ENCODE assay signal across 12 cellular contexts in genomic region chr17:32355649-32356377, GRCh38. TPM values are rescaled to one million over a fixed set of nuclear protein-coding genes. Genes with fewer than 3 reads are reported as not detected.
A peak's percentile ranks its signal among the peaks of the same experiment; 100 is the strongest.
DNase-seq lines count a peak whose midpoint lies in the region; ATAC-seq, FAIRE-seq and TF ChIP-seq lines count a peak whose summit lies in the region.
"Had no signal": no experiment of that assay in that cellular context is flagged by ENCODE, and none has a peak within 500 bp of the region (broad histone marks: within the 10 kb centered on the region; RNA-seq: fewer than 3 reads in every experiment).

No MANE protein-coding gene starts in this region.

- H3K27me3 Mint-ChIP-seq in activated CD4-positive, alpha-beta T cell treated with anti-CD3 and anti-CD28 coated beads for 36 hours: no peaks in the 10 kb centered on the region

- TF ChIP-seq POLR2A in endothelial cell of umbilical vein (IDR thresholded peaks at IDR 0.05; ENCODE audit: low read depth, low read length): no peak

- H3K27me3 ChIP-seq in Panc1 (ENCODE audit: control insufficient read depth, insufficient read depth, low read length) (no peaks in the 10 kb centered on the region), endothelial cell of umbilical vein (ENCODE audit: control insufficient read depth in 2 of 2, insufficient read depth in 2 of 2, low read length in 2 of 2) (no peaks in the 10 kb centered on the region), parathyroid adenoma (ENCODE audit: control insufficient read depth, insufficient read depth, low read length) (no peaks in the 10 kb centered on the region)

- H3K9me1 ChIP-seq in endothelial cell of umbilical vein (replicated peaks; ENCODE audit: control insufficient read depth, extremely low read depth, insufficient read depth, low read length): no peaks in the 10 kb centered on the region

- POLR2A ChIA-PET in activated CD4-positive, alpha-beta T cell treated with anti-CD3 and anti-CD28 coated beads for 36 hours (lab: Charles Lee): interaction anchor here (0.6 kb wide), 1 partner anchor 447 kb away, joined by 3 read pairs; no protein-coding TSS in a partner anchor
- POLR2A ChIA-PET in Panc1 (lab: Charles Lee): no interaction called here
- POLR2A ChIA-PET in endothelial cell of umbilical vein (lab: Charles Lee): no interaction called here

- peaks cover 68% of the 10 kb centered on the region for H3K36me3 Mint-ChIP-seq in activated CD4-positive, alpha-beta T cell treated with anti-CD3 and anti-CD28 coated beads for 36 hours (ENCODE audit: low read depth)

- H4K20me1 ChIP-seq in endothelial cell of umbilical vein (replicated peaks; ENCODE audit: control insufficient read depth, extremely low read depth, insufficient read depth, low read length): peaks cover 26% of the 10 kb centered on the region

- FAIRE-seq in endothelial cell of umbilical vein (lab: Jason Lieb, UNC): no peak

- dilution Hi-C loops in endothelial cell of umbilical vein (cut with MboI; ENCODE audit: extremely low pct_ligation_motif_present, low sequenced_read_pairs): no loop called here

- no peak overlapping the region for H3K4me3 ChIP-seq in Panc1 (ENCODE audit: low read depth in 2 of 2, low read length in 2 of 2)
- H3K4me3 ChIP-seq in endothelial cell of umbilical vein (replicated peaks in 1 of 3; ENCODE audit: insufficient read depth in 1 of 3, low read depth in 1 of 3, low read length in 3 of 3): peak overlapping the region in 1 of 3 experiments; percentile 26
- H3K4me3 ChIP-seq in parathyroid adenoma (ENCODE audit: low read depth, low read length): no peak overlapping the region
- H3K4me3 ChIP-seq: mucosa of descending colon had no signal

- CTCF ChIA-PET in activated CD4-positive, alpha-beta T cell treated with anti-CD3 and anti-CD28 coated beads for 36 hours (lab: Charles Lee): interaction anchor here (1.0 kb wide), 1 partner anchor 89 kb away, joined by 4 read pairs; the partner anchor contains the start of gene PSMD11
- CTCF ChIA-PET in Panc1 (lab: Charles Lee) (no interaction called here), endothelial cell of umbilical vein (lab: Charles Lee) (interaction anchor here (0.9 to 1.0 kb wide), 2 partner anchors 15 to 103 kb away, joined by 3 read pairs; no protein-coding TSS in a partner anchor)

- in situ Hi-C loops in Panc1 (cut with HindIII; ENCODE audit: low pct_unique_long_range_greater_than_20kb, low sequenced_read_pairs): no loop called here

- peak overlapping the region; percentile 16 for H3K4me3 Mint-ChIP-seq in activated CD4-positive, alpha-beta T cell treated with anti-CD3 and anti-CD28 coated beads for 36 hours

- peaks cover 95% of the 10 kb centered on the region for H3K79me2 ChIP-seq in endothelial cell of umbilical vein (ENCODE audit: control insufficient read depth, insufficient read depth, low read length)
- H3K79me2 ChIP-seq in parathyroid adenoma: peaks cover 70% of the 10 kb centered on the region

- H2AFZ ChIP-seq in endothelial cell of umbilical vein (ENCODE audit: low read depth, low read length) (no peak overlapping the region), parathyroid adenoma (no peak overlapping the region)

- H3K4me1 ChIP-seq in Panc1 (ENCODE audit: control insufficient read depth, insufficient read depth, low read length) (peaks cover 22% of the 10 kb centered on the region), endothelial cell of umbilical vein (ENCODE audit: control insufficient read depth, extremely low read depth, insufficient read depth, low read length) (peaks cover 27% of the 10 kb centered on the region), parathyroid adenoma (peaks cover 31% of the 10 kb centered on the region)

- H3K9me3 ChIP-seq in Panc1 (ENCODE audit: control insufficient read depth, insufficient read depth, low read depth, low read length) (no peaks in the 10 kb centered on the region), endothelial cell of umbilical vein (replicated peaks; ENCODE audit: control insufficient read depth, insufficient read depth, low read length) (no peaks in the 10 kb centered on the region), parathyroid adenoma (ENCODE audit: control insufficient read depth, low read length) (no peaks in the 10 kb centered on the region)
- H3K9me3 ChIP-seq: mucosa of descending colon had no signal

- peak; percentile 43 for ATAC-seq in activated CD4-positive, alpha-beta T cell treated with anti-CD3 and anti-CD28 coated beads for 36 hours
- ATAC-seq in Panc1: no peak
- no peak for ATAC-seq in left lobe of liver
- no peak for ATAC-seq in HG02981 (IDR thresholded peaks at IDR 0.05; ENCODE audit: unreplicated experiment)
- ATAC-seq: mucosa of descending colon had no signal

- no peak overlapping the region for H3K9ac ChIP-seq in endothelial cell of umbilical vein (replicated peaks; ENCODE audit: extremely low read depth, insufficient read depth, low read length)
- no peak overlapping the region for H3K9ac ChIP-seq in parathyroid adenoma

- H3K27ac Mint-ChIP-seq in activated CD4-positive, alpha-beta T cell treated with anti-CD3 and anti-CD28 coated beads for 36 hours: peak overlapping the region; percentile 44

- DNase-seq in activated CD4-positive, alpha-beta T cell treated with anti-CD3 and anti-CD28 coated beads for 36 hours: no peak
- no peak for DNase-seq in activated CD4-positive, alpha-beta T cell treated with anti-CD3 and anti-CD28 coated beads, Interleukin-2, amount 50 U/mL, for 48 hours
- DNase-seq in Panc1 (ENCODE audit: low read depth, low spot score) (no peak), endothelial cell of umbilical vein (ENCODE audit: low read depth, low spot score) (peak; percentile 31), GM19238 (ENCODE audit: insufficient read length, low spot score) (no peak), left lobe of liver (ENCODE audit: low spot score) (no peak)
- DNase-seq: activated CD8-positive, alpha-beta memory T cell treated with anti-CD3 and anti-CD28 coated beads, Interleukin-2, amount 50 U/mL, for 48 hours; mucosa of descending colon; NCI-H1105 treated with DMSO at 0.1 percent for 48 hours; stimulated activated CD4-positive, alpha-beta T cell treated with anti-CD3 and anti-CD28 coated beads, Interleukin-2, amount 100 ng/mL, for 24 hours had no signal

- intact Hi-C loops in activated CD4-positive, alpha-beta T cell treated with anti-CD3 and anti-CD28 coated beads for 36 hours (cut with DNase I, micrococcal nuclease): no loop called here
- intact Hi-C loops in Panc1 (cut with micrococcal nuclease; ENCODE audit: unreplicated experiment): no loop called here
- intact Hi-C loops in endothelial cell of umbilical vein (cut with micrococcal nuclease): no loop called here

- no TSS peak for BruUV-seq in Panc1 (replicated peaks; lab: Mats Ljungman, UMichigan)
- BruUV-seq in endothelial cell of umbilical vein (replicated peaks; lab: Mats Ljungman, UMichigan): no TSS peak

- TF ChIP-seq CTCF in Panc1 (IDR thresholded peaks at IDR 0.05): no peak
- TF ChIP-seq CTCF in endothelial cell of umbilical vein (IDR thresholded peaks at IDR 0.05; ENCODE audit: extremely low read depth in 1 of 2, insufficient read depth in 1 of 2, low read depth in 1 of 2, low read length in 2 of 2): no peak
- TF ChIP-seq CTCF in parathyroid adenoma (IDR thresholded peaks at IDR 0.05): no peak

- H3K27ac ChIP-seq in Panc1 (ENCODE audit: low read length) (peak overlapping the region; percentile 36; the same call in 1 of the 2 replicates), endothelial cell of umbilical vein (ENCODE audit: insufficient read depth, low read depth, low read length) (no peak overlapping the region), parathyroid adenoma (peak overlapping the region; percentile 69)

- peaks cover 38% of the 10 kb centered on the region for H3K36me3 ChIP-seq in Panc1 (ENCODE audit: control insufficient read depth, insufficient read depth, low read length)
- H3K36me3 ChIP-seq in endothelial cell of umbilical vein (ENCODE audit: control insufficient read depth in 2 of 2, extremely low read depth in 1 of 2, insufficient read depth in 2 of 2, low read length in 2 of 2): peaks cover 26 to 34% of the 10 kb centered on the region in 2 experiments
- H3K36me3 ChIP-seq in parathyroid adenoma (ENCODE audit: control insufficient read depth, insufficient read depth, low read length): no peaks in the 10 kb centered on the region

- H3K4me2 ChIP-seq in endothelial cell of umbilical vein (ENCODE audit: insufficient read depth, low read length) (peak overlapping the region; percentile 58), parathyroid adenoma (ENCODE audit: low read length) (peak overlapping the region; percentile 51)

- no peaks in the 10 kb centered on the region for H3K9me3 Mint-ChIP-seq in activated CD4-positive, alpha-beta T cell treated with anti-CD3 and anti-CD28 coated beads for 36 hours (ENCODE audit: low read depth)

- peaks cover 51% of the 10 kb centered on the region for H3K4me1 Mint-ChIP-seq in activated CD4-positive, alpha-beta T cell treated with anti-CD3 and anti-CD28 coated beads for 36 hours

TF ChIP-seq in endothelial cell of umbilical vein, 7 proteins besides CTCF, POLR2A, EP300 and RAD21 (continues in another document):
- no peak for TF ChIP-seq GATA2 (IDR thresholded peaks at IDR 0.05; ENCODE audit: insufficient read depth, insufficient read length, low read depth, low read length)

RNA-seq across cellular contexts. Expression of gene ZNF207, which starts 5.9 kb away (rescaled TPM):
- total RNA-seq in activated CD4-positive, alpha-beta T cell treated with anti-CD3 and anti-CD28 coated beads for 36 hours: 100 to 1,000 TPM; 197 to 231 TPM
- 215 TPM for total RNA-seq in Panc1 (2021; ENCODE audit: unreplicated experiment)
- polyA plus RNA-seq in Panc1 (2012; ENCODE audit: insufficient read length): 108 TPM
- 206 and 209 TPM in 2 replicates for total RNA-seq in endothelial cell of umbilical vein
- 231 and 245 TPM in 2 replicates for polyA plus RNA-seq in endothelial cell of umbilical vein
- 184 and 198 TPM in 2 replicates for polyA plus RNA-seq in endothelial cell of umbilical vein (2011; cell fraction: cytosol; rRNA removed)
- 314 and 362 TPM in 2 replicates for polyA plus RNA-seq in endothelial cell of umbilical vein (2011; cell fraction: nucleus; rRNA removed)
- 153 and 220 TPM in 2 replicates for polyA plus RNA-seq in endothelial cell of umbilical vein (2012)
- 268 and 284 TPM in 2 replicates for polyA minus RNA-seq in endothelial cell of umbilical vein
- 126 TPM for polyA minus RNA-seq in endothelial cell of umbilical vein (2011; cell fraction: cytosol; rRNA and poly(A)+ RNA removed)
- polyA minus RNA-seq in endothelial cell of umbilical vein (2011; cell fraction: nucleus; rRNA and poly(A)+ RNA removed): 284 and 417 TPM in 2 replicates
- 50.5 TPM for total RNA-seq in left lobe of liver

RNA-seq across cellular contexts. Expression of gene C17orf75, which starts 13.8 kb away (rescaled TPM):
- total RNA-seq in activated CD4-positive, alpha-beta T cell treated with anti-CD3 and anti-CD28 coated beads for 36 hours: 10 to 100 TPM; 21.9 to 34.0 TPM
- total RNA-seq in Panc1 (2021; ENCODE audit: unreplicated experiment) (31.6 TPM), endothelial cell of umbilical vein (19.1 and 21.5 TPM in 2 replicates), left lobe of liver (9.2 TPM)
- 25.8 TPM for polyA plus RNA-seq in Panc1 (2012; ENCODE audit: insufficient read length)
- 6.3 and 8.8 TPM in 2 replicates for polyA plus RNA-seq in endothelial cell of umbilical vein
- polyA plus RNA-seq in endothelial cell of umbilical vein (2011; cell fraction: cytosol; rRNA removed): 11.2 and 13.7 TPM in 2 replicates
- polyA plus RNA-seq in endothelial cell of umbilical vein (2011; cell fraction: nucleus; rRNA removed): 23.4 and 25.3 TPM in 2 replicates
- 17.7 and 27.4 TPM in 2 replicates for polyA plus RNA-seq in endothelial cell of umbilical vein (2012)
- polyA minus RNA-seq in endothelial cell of umbilical vein: 6.6 and 9.3 TPM in 2 replicates
- polyA minus RNA-seq in endothelial cell of umbilical vein (2011; cell fraction: cytosol; rRNA and poly(A)+ RNA removed): 6.5 TPM
- polyA minus RNA-seq in endothelial cell of umbilical vein (2011; cell fraction: nucleus; rRNA and poly(A)+ RNA removed): 6.0 and 7.4 TPM in 2 replicates
